ENCODE assay signal across 9 cellular contexts in the genomic region with DNA sequence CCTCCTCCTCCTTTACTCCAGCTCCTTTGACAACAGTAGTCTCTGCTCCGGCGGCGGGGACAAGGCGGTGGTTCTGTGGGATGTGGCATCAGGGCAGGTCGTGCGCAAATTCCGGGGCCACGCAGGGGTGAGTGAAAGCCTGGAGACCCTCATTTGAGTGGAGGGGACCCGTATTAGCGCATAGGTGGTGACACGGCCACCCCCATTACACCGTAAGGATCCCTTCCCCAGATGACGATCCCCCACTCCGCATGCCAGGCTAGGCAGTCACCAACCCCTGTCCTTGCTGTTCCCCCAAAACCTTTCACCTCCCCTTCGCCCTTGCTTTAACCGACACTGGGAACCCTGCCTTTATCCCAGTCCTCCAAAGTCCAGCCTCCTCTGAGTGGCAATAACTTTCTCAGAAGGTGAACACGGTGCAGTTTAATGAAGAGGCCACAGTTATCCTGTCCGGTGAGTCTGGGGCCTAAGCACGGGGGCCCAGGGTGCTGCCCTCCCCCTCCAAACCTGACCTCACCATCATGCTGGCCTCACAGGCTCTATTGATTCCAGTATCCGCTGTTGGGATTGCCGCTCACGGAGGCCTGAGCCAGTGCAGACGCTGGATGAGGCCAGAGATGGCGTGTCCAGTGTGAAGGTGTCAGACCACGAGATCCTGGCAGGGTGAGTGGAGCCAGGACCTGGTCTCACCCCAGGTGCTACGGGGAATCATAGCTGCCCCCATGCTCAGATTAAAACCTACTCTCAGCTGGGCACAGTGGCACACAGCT. TPM values are rescaled to one million over a fixed set of nuclear protein-coding genes. Genes with fewer than 3 reads are reported as not detected.
A peak's percentile ranks its signal among the peaks of the same experiment; 100 is the strongest.
DNase-seq lines count a peak whose midpoint lies in the region; ATAC-seq and TF ChIP-seq lines count a peak whose summit lies in the region.
"Had no signal": no experiment of that assay in that cellular context is flagged by ENCODE, and none has a peak within 500 bp of the region (broad histone marks: within the 10 kb centered on the region; RNA-seq: fewer than 3 reads in every experiment).

No MANE protein-coding gene starts in this region.

- H3K9ac ChIP-seq in IMR-90 (ENCODE audit: low read depth, low read length) (peak overlapping the region; percentile 85), mucosa of rectum (ENCODE audit: low read depth in 1 of 2, low read length in 2 of 2) (peak overlapping the region; percentile 68 to 86)

- POLR2A ChIA-PET in IMR-90 (lab: Charles Lee; ENCODE audit: unreplicated experiment) = no interaction called here

- H3K79me1 ChIP-seq in IMR-90 (ENCODE audit: low read depth in 1 of 2, low read length in 2 of 2) = peaks cover 32 to 66% of the 10 kb centered on the region in 2 experiments

- ATAC-seq in IMR-90 (ENCODE audit: low read depth) = no peak
- ATAC-seq in HG03095 (IDR thresholded peaks at IDR 0.05; ENCODE audit: unreplicated experiment) = no peak
- no peak for ATAC-seq in HG02623 (IDR thresholded peaks at IDR 0.05; ENCODE audit: unreplicated experiment)

- in situ Hi-C loops in IMR-90 (cut with MboI; ENCODE audit: low sequenced_read_pairs) = loop anchor here (5.0 kb wide), 1 partner anchor 103 kb away; no protein-coding TSS in a partner anchor

- no peak overlapping the region for H4K91ac ChIP-seq in IMR-90 (ENCODE audit: insufficient read depth, low read depth, low read length)

- TF ChIP-seq POLR2A in IMR-90 (IDR thresholded peaks at IDR 0.05; ENCODE audit: low read depth, low read length) = no peak

- H2BK20ac ChIP-seq in IMR-90 (ENCODE audit: low read depth, low read length) = no peak overlapping the region

- H3K36me3 ChIP-seq in IMR-90 (ENCODE audit: control insufficient read depth, insufficient read depth, low read length) = peaks cover 18% of the 10 kb centered on the region
- H3K36me3 ChIP-seq in mucosa of rectum (ENCODE audit: control insufficient read depth in 2 of 2, insufficient read depth in 2 of 2, low read length in 2 of 2) = peaks cover 20 to 26% of the 10 kb centered on the region in 2 donors

- H2BK15ac ChIP-seq in IMR-90 (ENCODE audit: low read depth, low read length) = no peak overlapping the region

- intact Hi-C loops in IMR-90 (cut with micrococcal nuclease) = loop anchor here (5.0 kb wide), 1 partner anchor 788 kb away; no protein-coding TSS in a partner anchor

- no peak for TF ChIP-seq RAD21 in IMR-90 (IDR thresholded peaks at IDR 0.05; ENCODE audit: low read length)

- CTCF ChIA-PET in IMR-90 (lab: Yijun Ruan, JAX) = no interaction called here

- dilution Hi-C loops in IMR-90 (cut with HindIII; ENCODE audit: low sequenced_read_pairs, unreplicated experiment) = no loop called here

- H3K9me3 ChIP-seq in IMR-90 (ENCODE audit: control insufficient read depth, insufficient read depth, low read length) (no peaks in the 10 kb centered on the region), mucosa of rectum (ENCODE audit: control insufficient read depth in 2 of 2, low read length in 2 of 2) (no peaks in the 10 kb centered on the region)

- TF ChIP-seq CTCF in 22Rv1 (IDR thresholded peaks at IDR 0.05) (no peak), IMR-90 (conservative IDR thresholded peaks at IDR 0.05; ENCODE audit: low read depth, low read length) (no peak)

- H3K9me1 ChIP-seq in IMR-90 (ENCODE audit: insufficient read depth, low read length) = 0 out of 2 replicates have a peak, but pooled peaks cover 13% of the 10 kb centered on the region

- H3K56ac ChIP-seq in IMR-90 (ENCODE audit: extremely low read depth, insufficient read depth, low read length) = no peak overlapping the region

- peak overlapping the region; percentile 95 for H2AFZ ChIP-seq in IMR-90 (replicated peaks; ENCODE audit: low read length, poor library complexity)

- H3K23ac ChIP-seq in IMR-90 (ENCODE audit: low read depth, low read length) = peak overlapping the region; percentile 82; the same call in 1 of the 2 replicates

- H3K27ac ChIP-seq in 22Rv1 = peak overlapping the region; percentile 90
- H3K27ac ChIP-seq in IMR-90 (ENCODE audit: insufficient read depth, low read length) = peak overlapping the region; percentile 79
- peak overlapping the region; percentile 100 for H3K27ac ChIP-seq in caudate nucleus (ENCODE audit: low read depth, low read length)
- H3K27ac ChIP-seq in mucosa of rectum (ENCODE audit: low read depth in 2 of 2, low read length in 2 of 2) = peak overlapping the region; percentile 89 to 95

- peak overlapping the region; percentile 72 for H3K4me2 ChIP-seq in IMR-90 (ENCODE audit: low read depth, low read length)

- H3K18ac ChIP-seq in IMR-90 (ENCODE audit: low read depth, low read length) = no peak overlapping the region

- peak overlapping the region; percentile 58 for H3K4me3 ChIP-seq in IMR-90 (ENCODE audit: insufficient read depth, low read depth, low read length)
- peak overlapping the region; percentile 79 to 99 for H3K4me3 ChIP-seq in mucosa of rectum (ENCODE audit: low read length in 2 of 2)

- H3K4me1 ChIP-seq in IMR-90 (ENCODE audit: control insufficient read depth, insufficient read depth, low read length) = peaks cover 15% of the 10 kb centered on the region
- H3K4me1 ChIP-seq in mucosa of rectum (ENCODE audit: control insufficient read depth in 2 of 2, insufficient read depth in 2 of 2, low read length in 2 of 2) = peaks cover 33% of the 10 kb centered on the region in 2 donors

- H3K4ac ChIP-seq in IMR-90 (ENCODE audit: low read depth, low read length) = peak overlapping the region; percentile 93

- H3K27me3 ChIP-seq in IMR-90 (ENCODE audit: control insufficient read depth, insufficient read depth, low read length) (no peaks in the 10 kb centered on the region), mucosa of rectum (ENCODE audit: control insufficient read depth in 2 of 2, insufficient read depth in 2 of 2, low read length in 2 of 2) (no peaks in the 10 kb centered on the region)

- no peaks in the 10 kb centered on the region for H4K20me1 ChIP-seq in IMR-90 (ENCODE audit: insufficient read depth, low read length)

- peak overlapping the region; percentile 98 for H2AK9ac ChIP-seq in IMR-90 (replicated peaks; ENCODE audit: low read depth, low read length, poor library complexity)

- 62% methylated on average over 9 of the region's 26 CpGs; no CpG with 5 or more reads in 1 of the 2 experiments for WGBS in IMR-90 (ENCODE audit: extremely low coverage in 2 of 2, insufficient read length in 1 of 2), 2 experiments

- peak overlapping the region; percentile 41 for H2AK5ac ChIP-seq in IMR-90 (ENCODE audit: low read depth, low read length)

- peak overlapping the region; percentile 93 for H2BK5ac ChIP-seq in IMR-90 (ENCODE audit: low read depth, low read length, poor library complexity, severe bottlenecking)

- no peak overlapping the region for H2BK120ac ChIP-seq in IMR-90 (ENCODE audit: low read depth, low read length)

- peak overlapping the region; percentile 72 to 99; a peak in 2 of 4 replicates for H4K8ac ChIP-seq in IMR-90 (ENCODE audit: low read depth in 2 of 2, low read length in 2 of 2)

- no TSS peak for BruUV-seq in IMR-90 (replicated peaks; lab: Mats Ljungman, UMichigan)

- no peak for DNase-seq in IMR-90
- DNase-seq in caudate nucleus (lab: John Stamatoyannopoulos, UW) = peak in 2 of 61 donors; percentile 30 to 48
- DNase-seq in Kasumi-1 (lab: John Stamatoyannopoulos, UW) = no peak
- no peak for DNase-seq in NCI-H2107 (lab: John Stamatoyannopoulos, UW)

- peak overlapping the region; percentile 42 for H4K5ac ChIP-seq in IMR-90 (ENCODE audit: low read depth, low read length)

- peak overlapping the region; percentile 78 for H3K14ac ChIP-seq in IMR-90 (replicated peaks; ENCODE audit: low read depth, low read length)

TF ChIP-seq in IMR-90, 13 proteins besides CTCF, POLR2A, EP300 and RAD21:
- TF ChIP-seq, protein P1, sequence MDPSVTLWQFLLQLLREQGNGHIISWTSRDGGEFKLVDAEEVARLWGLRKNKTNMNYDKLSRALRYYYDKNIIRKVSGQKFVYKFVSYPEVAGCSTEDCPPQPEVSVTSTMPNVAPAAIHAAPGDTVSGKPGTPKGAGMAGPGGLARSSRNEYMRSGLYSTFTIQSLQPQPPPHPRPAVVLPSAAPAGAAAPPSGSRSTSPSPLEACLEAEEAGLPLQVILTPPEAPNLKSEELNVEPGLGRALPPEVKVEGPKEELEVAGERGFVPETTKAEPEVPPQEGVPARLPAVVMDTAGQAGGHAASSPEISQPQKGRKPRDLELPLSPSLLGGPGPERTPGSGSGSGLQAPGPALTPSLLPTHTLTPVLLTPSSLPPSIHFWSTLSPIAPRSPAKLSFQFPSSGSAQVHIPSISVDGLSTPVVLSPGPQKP (IDR thresholded peaks at IDR 0.05; ENCODE audit: borderline replicate concordance, low read depth, low read length) = no peak
- TF ChIP-seq FOS (IDR thresholded peaks at IDR 0.05; ENCODE audit: low read depth, low read length) (no peak), CEBPB (IDR thresholded peaks at IDR 0.05; ENCODE audit: low read depth, low read length) (no peak), CHD1 (IDR thresholded peaks at IDR 0.05; ENCODE audit: low read depth, low read length) (no peak), RFX5 (IDR thresholded peaks at IDR 0.05; ENCODE audit: low read depth, low read length) (no peak)

RNA-seq across cellular contexts. Expression of a gene that starts 3.7 kb away (rescaled TPM):
- 5.3 and 5.9 TPM in 2 replicates for total RNA-seq in IMR-90 (2012; rRNA removed)
- polyA plus RNA-seq in IMR-90 (2012; rRNA removed) = 8.9 and 10.5 TPM in 2 replicates
- polyA plus RNA-seq in IMR-90 (2012; cell fraction: cytosol; rRNA removed) = 8.9 and 11.7 TPM in 2 replicates
- polyA plus RNA-seq in IMR-90 (2012; cell fraction: nucleus; rRNA removed; ENCODE audit: low replicate concordance) = 17.2 and 35.7 TPM in 2 replicates

RNA-seq across cellular contexts. Expression of a gene that starts 3.8 kb away (rescaled TPM):
- total RNA-seq in IMR-90 (2012; rRNA removed) = 10.4 and 10.6 TPM in 2 replicates
- 55.4 and 64.0 TPM in 2 replicates for polyA plus RNA-seq in IMR-90 (2012; rRNA removed)
- polyA plus RNA-seq in IMR-90 (2012; cell fraction: cytosol; rRNA removed) = 42.0 and 77.7 TPM in 2 replicates
- polyA plus RNA-seq in IMR-90 (2012; cell fraction: nucleus; rRNA removed; ENCODE audit: low replicate concordance) = 104 and 163 TPM in 2 replicates

RNA-seq across cellular contexts. Expression of a gene that starts 11.3 kb away (rescaled TPM):
- total RNA-seq in IMR-90 (2012; rRNA removed) = 73.3 and 82.8 TPM in 2 replicates
- polyA plus RNA-seq in IMR-90 (2012; rRNA removed) = 85.0 and 88.6 TPM in 2 replicates
- 101 and 107 TPM in 2 replicates for polyA plus RNA-seq in IMR-90 (2012; cell fraction: cytosol; rRNA removed)
- 256 and 333 TPM in 2 replicates for polyA plus RNA-seq in IMR-90 (2012; cell fraction: nucleus; rRNA removed; ENCODE audit: low replicate concordance)

RNA-seq across cellular contexts. Expression of a gene that starts 17.5 kb away (rescaled TPM):
- not detected in 2 replicates for total RNA-seq in IMR-90 (2012; rRNA removed)
- not detected in 2 replicates for polyA plus RNA-seq in IMR-90 (2012; rRNA removed)
- not detected in 2 replicates for polyA plus RNA-seq in IMR-90 (2012; cell fraction: cytosol; rRNA removed)
- not detected in 2 replicates for polyA plus RNA-seq in IMR-90 (2012; cell fraction: nucleus; rRNA removed; ENCODE audit: low replicate concordance)
- total RNA-seq: lung microvascular endothelial cell had no signal

RNA-seq across cellular contexts. Expression of a gene that starts 26.1 kb away (rescaled TPM):
- 8.6 and 9.5 TPM in 2 replicates for total RNA-seq in IMR-90 (2012; rRNA removed)
- 14.2 and 14.4 TPM in 2 replicates for polyA plus RNA-seq in IMR-90 (2012; rRNA removed)
- polyA plus RNA-seq in IMR-90 (2012; cell fraction: cytosol; rRNA removed) = 8.1 and 16.5 TPM in 2 replicates
- polyA plus RNA-seq in IMR-90 (2012; cell fraction: nucleus; rRNA removed; ENCODE audit: low replicate concordance) = 14.0 and 41.0 TPM in 2 replicates
